In the genomic region with DNA sequence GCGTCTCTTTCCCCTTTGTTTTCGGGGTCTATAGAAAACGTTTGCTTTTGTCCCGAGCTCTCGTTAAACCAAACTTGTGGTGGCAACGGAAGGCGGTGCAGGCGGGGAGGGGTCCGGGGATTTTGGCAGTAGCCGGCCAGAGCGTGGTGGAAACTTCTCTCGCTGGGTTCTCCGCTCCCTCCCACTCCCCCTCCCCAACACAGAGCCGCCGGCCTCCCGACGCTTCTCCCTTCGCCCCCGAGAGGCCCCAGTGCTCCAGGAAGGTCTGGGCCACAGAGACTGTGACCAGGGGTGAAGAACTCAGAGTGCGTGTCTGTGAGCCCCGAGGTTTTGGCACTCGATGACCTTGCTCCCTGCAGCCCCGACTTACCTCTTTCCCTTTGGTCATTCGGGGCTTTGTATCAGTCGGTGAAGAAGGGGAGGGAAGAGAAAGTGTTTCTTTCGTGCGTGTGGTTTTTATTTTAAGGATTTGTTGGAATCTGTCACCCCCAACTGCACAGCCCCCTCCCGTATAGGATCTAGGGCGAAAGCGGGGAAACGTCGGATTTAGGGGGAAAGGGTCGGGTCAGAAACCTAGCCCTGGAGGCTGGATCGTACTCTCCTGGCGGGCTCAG, we compare ENCODE assay signal across 8 cellular contexts. TPM values are rescaled to one million over a fixed set of nuclear protein-coding genes. Genes with fewer than 3 reads are reported as not detected.
A peak's percentile ranks its signal among the peaks of the same experiment; 100 is the strongest.
DNase-seq lines count a peak whose midpoint lies in the region; ATAC-seq and TF ChIP-seq lines count a peak whose summit lies in the region.

No MANE protein-coding gene starts in this region.

- peak overlapping the region; percentile 89 for H3K4me2 ChIP-seq in OCI-LY3 (ENCODE audit: low read length)

- no peak overlapping the region for H2AFZ ChIP-seq in OCI-LY3 (ENCODE audit: low read depth, low read length)

- H3K27me3 ChIP-seq in GM06990 (replicated peaks; ENCODE audit: control insufficient read depth, insufficient read depth, low read length) (no peaks in the 10 kb centered on the region), OCI-LY3 (ENCODE audit: low read depth, low read length) (peaks cover 9% of the 10 kb centered on the region; the same call in 1 of the 2 replicates), psoas muscle (ENCODE audit: insufficient read depth in 3 of 3, low read length in 2 of 3) (peaks cover 0 to 86% (median 0%) of the 10 kb centered on the region in 3 donors)

- H3K27ac ChIP-seq in OCI-LY3 (ENCODE audit: low read length) (peak overlapping the region; percentile 43), psoas muscle (peak overlapping the region; percentile 93)

- peak overlapping the region; percentile 93 for H3K9ac ChIP-seq in OCI-LY3 (ENCODE audit: low read length)

- peak overlapping the region; percentile 60 for H3K4me3 ChIP-seq in GM06990 (replicated peaks; ENCODE audit: low read depth, low read length)
- peak overlapping the region; percentile 90 for H3K4me3 ChIP-seq in OCI-LY3 (ENCODE audit: low read length)
- peak overlapping the region; percentile 27 for H3K4me3 ChIP-seq in epithelial cell of esophagus (ENCODE audit: low read length)
- peak overlapping the region; percentile 67 for H3K4me3 ChIP-seq in psoas muscle

- peaks cover 10% of the 10 kb centered on the region; the same call in 1 of the 2 replicates for H4K20me1 ChIP-seq in OCI-LY3 (ENCODE audit: insufficient read depth, low read length)

- peaks cover 32% of the 10 kb centered on the region for H3K4me1 ChIP-seq in OCI-LY3 (ENCODE audit: low read length)
- H3K4me1 ChIP-seq in psoas muscle, result peaks cover 23% of the 10 kb centered on the region

- H3K36me3 ChIP-seq in GM06990 (ENCODE audit: control insufficient read depth, insufficient read depth, low read length), result no peaks in the 10 kb centered on the region
- H3K36me3 ChIP-seq in OCI-LY3 (replicated peaks; ENCODE audit: low read depth, low read length), result peaks cover 5% of the 10 kb centered on the region
- no peaks in the 10 kb centered on the region for H3K36me3 ChIP-seq in psoas muscle (ENCODE audit: insufficient read depth in 1 of 2, low read depth in 1 of 2)

- intact Hi-C loops in psoas muscle (cut with DNase I), result no loop called here
- intact Hi-C loops in sciatic nerve (cut with DNase I), result loop anchor here (10.0 kb wide), 1 partner anchor 92 kb away; no protein-coding TSS in a partner anchor

- no peaks in the 10 kb centered on the region for H3K9me3 ChIP-seq in OCI-LY3 (ENCODE audit: insufficient read depth, low read length)
- no peaks in the 10 kb centered on the region for H3K9me3 ChIP-seq in psoas muscle

- TF ChIP-seq CTCF in GM06990 (IDR thresholded peaks at IDR 0.05; ENCODE audit: insufficient read depth, low read length, poor library complexity, severe bottlenecking) (no peak), OCI-LY3 (IDR thresholded peaks at IDR 0.05; ENCODE audit: low read depth, low read length) (no peak), epithelial cell of esophagus (IDR thresholded peaks at IDR 0.05; ENCODE audit: insufficient read depth, low read depth, low read length, missing control alignments) (no peak), psoas muscle (IDR thresholded peaks at IDR 0.05) (no peak)

- WGBS in psoas muscle, 3 donors, result 2 to 7% (median 2%) methylated on average over 24 to 35 of the region's 35 CpGs

- H3K79me2 ChIP-seq in OCI-LY3 (ENCODE audit: low read length), result peaks cover 9% of the 10 kb centered on the region; the same call in 1 of the 2 replicates

- DNase-seq in GM06990 (ENCODE audit: extremely low read depth, insufficient read length), result no peak
- no peak for DNase-seq in epithelial cell of esophagus (ENCODE audit: low read depth)
- no peak for DNase-seq in psoas muscle
- no peak for DNase-seq in sciatic nerve (ENCODE audit: low spot score)

- no peak for ATAC-seq in psoas muscle
- no peak for ATAC-seq in HG03095 (IDR thresholded peaks at IDR 0.05; ENCODE audit: unreplicated experiment)
- ATAC-seq in sciatic nerve, result no peak
- ATAC-seq in HG03432 (IDR thresholded peaks at IDR 0.05; ENCODE audit: unreplicated experiment), result no peak
- ATAC-seq in GM18870 (IDR thresholded peaks at IDR 0.05; ENCODE audit: unreplicated experiment), result no peak

RNA-seq across cellular contexts. Expression of a gene that starts 9.0 kb away (rescaled TPM):
- total RNA-seq in psoas muscle (10 to 100 TPM; 18.3 to 24.3 (median 19.6) TPM), sciatic nerve (42.0 TPM)
- 10 to 100 TPM in 2 of 3 donors, 1 to 10 TPM in 1; 6.4 to 14.2 (median 10.1) TPM for polyA plus RNA-seq in psoas muscle

Comparison
In these comparisons a context has a peak if more than half of its experiments do, and no peak if none do; other contexts are left out.
1. H3K4me3 ChIP-seq: peak in every context shown above with its lines; median percentile 90 in OCI-LY3; 67 in psoas muscle; 60 in GM06990; 27 in epithelial cell of esophagus.